ENCODE assay signal across 17 cellular contexts in genomic region chr1:3035871-3036645, GRCh38. TPM values are rescaled to one million over a fixed set of nuclear protein-coding genes. Genes with fewer than 3 reads are reported as not detected.
"Had no signal": no experiment of that assay in that cellular context is flagged by ENCODE, and none has a peak within 500 bp of the region (broad histone marks: within the 10 kb centered on the region; RNA-seq: fewer than 3 reads in every experiment).

No MANE protein-coding gene starts in this region.

- H3K27me3 Mint-ChIP-seq: activated CD8-positive, alpha-beta T cell treated with anti-CD3 and anti-CD28 coated beads for 36 hours had no signal

- H3K4me1 Mint-ChIP-seq: endodermal cell, memory B cell had no signal

- H3K9me3 Mint-ChIP-seq: activated CD8-positive, alpha-beta T cell treated with anti-CD3 and anti-CD28 coated beads for 36 hours; activated T-helper 1 cell treated with anti-CD3 and anti-CD28 coated beads, Interleukin-12 subunit alpha, Interleukin-12 subunit beta, Interleukin-2, Interleukin-4 antibody, amounts not matched to agents 30 ng/mL and 10 ng/mL and 1 ng/mL, durations not matched to agents 14 hours and 24 hours and 36 hours; memory B cell; naive thymus-derived CD8-positive, alpha-beta T cell; T-helper 1 cell treated with Interleukin-12 subunit alpha and Interleukin-12 subunit beta and Interleukin-4 antibody, amounts not matched to agents 30 μg/mL and 1 μg/mL, for 36 hours had no signal

- H3K27ac Mint-ChIP-seq: activated CD8-positive, alpha-beta T cell treated with anti-CD3 and anti-CD28 coated beads for 36 hours; activated T-helper 1 cell treated with anti-CD3 and anti-CD28 coated beads, Interleukin-12 subunit alpha, Interleukin-12 subunit beta, Interleukin-2, Interleukin-4 antibody, amounts not matched to agents 30 ng/mL and 10 ng/mL and 1 ng/mL, durations not matched to agents 14 hours and 24 hours and 36 hours; endodermal cell; memory B cell; progenitor cell of endocrine pancreas; T-helper 1 cell treated with Interleukin-12 subunit alpha and Interleukin-12 subunit beta and Interleukin-4 antibody, amounts not matched to agents 30 μg/mL and 1 μg/mL, for 36 hours had no signal

- H3K4me3 Mint-ChIP-seq: activated CD8-positive, alpha-beta T cell treated with anti-CD3 and anti-CD28 coated beads for 36 hours; activated T-helper 1 cell treated with anti-CD3 and anti-CD28 coated beads, Interleukin-12 subunit alpha, Interleukin-12 subunit beta, Interleukin-2, Interleukin-4 antibody, amounts not matched to agents 30 ng/mL and 10 ng/mL and 1 ng/mL, durations not matched to agents 14 hours and 24 hours and 36 hours; endodermal cell; memory B cell; naive thymus-derived CD8-positive, alpha-beta T cell; T-helper 1 cell treated with Interleukin-12 subunit alpha and Interleukin-12 subunit beta and Interleukin-4 antibody, amounts not matched to agents 30 μg/mL and 1 μg/mL, for 36 hours had no signal

- DNase-seq: activated CD4-positive, alpha-beta T cell treated with anti-CD3 and anti-CD28 coated beads for 4 hours; activated CD8-positive, alpha-beta T cell treated with anti-CD3 and anti-CD28 coated beads for 36 hours; activated naive CD4-positive, alpha-beta T cell treated with anti-CD3 and anti-CD28 coated beads, Interleukin-2, amount 50 U/mL, for 16 hours; nucleus accumbens; SHP77 treated with DMSO at 0.1 percent for 48 hours; stomach had no signal

- ATAC-seq: activated CD8-positive, alpha-beta T cell treated with anti-CD3 and anti-CD28 coated beads for 36 hours; naive thymus-derived CD8-positive, alpha-beta T cell; SK-N-SH treated with all-trans-retinoic acid at 6 μM for 48 hours had no signal

- H3K36me3 Mint-ChIP-seq: memory B cell; naive thymus-derived CD8-positive, alpha-beta T cell had no signal

RNA-seq across cellular contexts. Expression of gene ACTRT2, which starts 14.8 kb away (rescaled TPM):
- total RNA-seq: activated CD8-positive, alpha-beta T cell treated with anti-CD3 and anti-CD28 coated beads for 36 hours; activated T-helper 1 cell treated with anti-CD3 and anti-CD28 coated beads, Interleukin-12 subunit alpha, Interleukin-12 subunit beta, Interleukin-2, Interleukin-4 antibody, amounts not matched to agents 30 ng/mL and 10 ng/mL and 1 ng/mL, durations not matched to agents 14 hours and 24 hours and 36 hours; endodermal cell; epithelial cell of proximal tubule; frontal cortex; mucosa of gallbladder; naive thymus-derived CD8-positive, alpha-beta T cell; progenitor cell of endocrine pancreas; right atrium auricular region; stomach had no signal

RNA-seq across cellular contexts. Expression of gene PRDM16, which starts 32.9 kb away (rescaled TPM):
- total RNA-seq: activated T-helper 1 cell treated with anti-CD3 and anti-CD28 coated beads, Interleukin-12 subunit alpha, Interleukin-12 subunit beta, Interleukin-2, Interleukin-4 antibody, amounts not matched to agents 30 ng/mL and 10 ng/mL and 1 ng/mL, durations not matched to agents 14 hours and 24 hours and 36 hours; naive thymus-derived CD8-positive, alpha-beta T cell had no signal
